ENCODE assay signal across 26 cellular contexts in the genomic region with DNA sequence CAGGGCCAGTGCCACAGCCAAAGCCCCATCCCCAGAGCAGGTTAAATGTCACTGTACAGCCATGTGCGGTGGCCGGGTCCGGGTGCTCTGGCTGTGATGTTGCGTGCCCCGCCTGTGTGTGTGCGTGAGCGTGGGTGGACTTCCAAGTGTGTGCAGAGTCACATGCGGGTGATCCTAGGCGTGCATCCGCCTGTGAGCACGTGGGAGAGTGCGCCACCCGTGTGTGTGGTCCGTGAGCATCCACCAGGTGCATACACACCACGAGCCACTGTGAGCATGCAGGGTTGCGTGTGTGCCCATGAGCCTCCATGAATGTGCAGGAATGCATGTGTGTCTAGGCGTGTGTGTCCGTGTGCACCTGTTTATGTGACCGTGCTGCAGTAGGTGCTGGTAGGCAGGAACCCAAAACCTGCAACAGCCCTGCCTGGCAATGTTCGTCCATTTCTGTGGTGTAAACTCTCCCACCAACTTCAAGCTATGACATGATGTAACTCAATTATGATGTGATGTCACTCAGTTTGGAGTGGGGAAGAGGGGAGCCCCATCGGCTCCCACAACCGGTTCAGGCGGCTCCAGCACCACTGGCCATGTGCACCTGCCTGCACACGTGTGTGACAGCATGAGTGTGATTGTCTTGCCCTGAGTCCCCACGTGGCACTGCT.
"Had no signal": no experiment of that assay in that cellular context is flagged by ENCODE, and none has a peak within 500 bp of the region (broad histone marks: within the 10 kb centered on the region; RNA-seq: fewer than 3 reads in every experiment).

No MANE protein-coding gene starts in this region.

- H3K4me3 ChIP-seq: ascending aorta, breast epithelium, coronary artery, dorsolateral prefrontal cortex, esophagus muscularis mucosa, gastrocnemius medialis, heart left ventricle had no signal

- H3K4me1 ChIP-seq: ascending aorta, breast epithelium, esophagus muscularis mucosa, foreskin keratinocyte, gastrocnemius medialis, heart left ventricle had no signal

- H3K27ac ChIP-seq: ascending aorta, breast epithelium, coronary artery, dorsolateral prefrontal cortex, esophagus muscularis mucosa, foreskin keratinocyte, gastrocnemius medialis, heart left ventricle had no signal

- ATAC-seq: activated CD4-positive, alpha-beta T cell treated with anti-CD3 and anti-CD28 coated beads for 36 hours; activated naive CD4-positive, alpha-beta T cell treated with anti-CD3 and anti-CD28 coated beads, Interleukin-2, amount 50 U/mL, for 72 hours; activated T-cell treated with anti-CD3 and anti-CD28 coated beads, Interleukin-2, amount 50 U/mL, for 72 hours; foreskin keratinocyte; gastrocnemius medialis; heart left ventricle had no signal

- H3K36me3 ChIP-seq: ascending aorta, breast epithelium, esophagus muscularis mucosa, gastrocnemius medialis, heart left ventricle had no signal

- DNase-seq: activated CD4-positive, alpha-beta memory T cell treated with anti-CD3 and anti-CD28 coated beads for 36 hours; activated CD4-positive, alpha-beta T cell treated with anti-CD3 and anti-CD28 coated beads for 36 hours; activated CD4-positive, alpha-beta T cell treated with anti-CD3 and anti-CD28 coated beads, Interleukin-2, amount 10 ng/mL, durations not matched to agents 24 days and 14 days; activated CD4-positive, CD25-positive, alpha-beta regulatory T cell; activated CD4-positive, CD25-positive, alpha-beta regulatory T cell treated with anti-CD3 and anti-CD28 coated beads, Interleukin-2, amount 50 U/mL, for 72 hours; activated CD8-positive, alpha-beta memory T cell treated with anti-CD3 and anti-CD28 coated beads, Interleukin-2, amount 50 U/mL, for 48 hours; activated gamma-delta T cell; activated naive CD4-positive, alpha-beta T cell; activated naive CD4-positive, alpha-beta T cell treated with anti-CD3 and anti-CD28 coated beads, Interleukin-2, amount 10 ng/mL, durations not matched to agents 7 days and 5 days; activated naive CD8-positive, alpha-beta T cell treated with anti-CD3 and anti-CD28 coated beads, Interleukin-2, amount 10 ng/mL, durations not matched to agents 7 days and 5 days; activated T-cell treated with anti-CD3 and anti-CD28 coated beads for 4 hours; activated T-cell treated with anti-CD3 and anti-CD28 coated beads, Interleukin-2, amount 50 U/mL, for 24 hours; activated T-cell treated with anti-CD3 and anti-CD28 coated beads, Interleukin-2, amount 50 U/mL, for 72 hours; dorsolateral prefrontal cortex; effector memory CD4-positive, alpha-beta T cell; endodermal cell; foreskin keratinocyte; gastrocnemius medialis; glutamatergic neuron; heart left ventricle; T-helper 2 cell had no signal

- H3K27me3 ChIP-seq: ascending aorta had no signal

- H3K9me3 ChIP-seq: ascending aorta, breast epithelium, esophagus muscularis mucosa, gastrocnemius medialis, heart left ventricle had no signal
